ENCODE assay signal across 20 cellular contexts in the genomic region with DNA sequence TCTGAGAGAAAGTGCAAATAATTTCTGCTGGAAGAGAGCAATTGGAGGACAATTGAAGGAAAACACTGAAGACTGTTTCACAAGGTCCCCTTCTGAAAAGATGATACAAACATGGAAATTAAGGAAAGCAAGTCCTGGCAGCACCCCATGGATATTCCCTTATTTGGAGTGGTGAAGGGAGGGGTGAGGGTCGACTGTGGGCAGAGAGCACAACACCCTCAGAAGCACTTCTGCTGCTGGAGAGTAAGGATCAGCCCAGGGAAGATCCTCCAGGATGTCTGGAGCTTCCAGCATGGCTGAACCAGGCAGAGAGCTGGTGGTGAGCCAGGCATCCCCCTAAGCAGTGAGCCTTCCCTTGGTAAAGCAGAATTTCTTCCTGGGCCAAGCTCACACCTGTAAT. TPM values are rescaled to one million over a fixed set of nuclear protein-coding genes. Genes with fewer than 3 reads are reported as not detected.
DNase-seq lines count a peak whose midpoint lies in the region; ATAC-seq and TF ChIP-seq lines count a peak whose summit lies in the region.
"Had no signal": no experiment of that assay in that cellular context is flagged by ENCODE, and none has a peak within 500 bp of the region (broad histone marks: within the 10 kb centered on the region; RNA-seq: fewer than 3 reads in every experiment).

No MANE protein-coding gene starts in this region.

- no peaks in the 10 kb centered on the region for H3K79me2 ChIP-seq in neural progenitor cell (ENCODE audit: low read depth)

- POLR2A ChIA-PET in WTC11 (lab: Charles Lee): interaction anchor here (1.4 kb wide), 1 partner anchor 56 kb away, joined by 3 read pairs; no protein-coding TSS in a partner anchor

- H3F3A ChIP-seq in neural progenitor cell (ENCODE audit: low read depth): no peaks in the 10 kb centered on the region

- no peak for ATAC-seq in activated T-cell treated with anti-CD3 and anti-CD28 coated beads, Interleukin-2, amount 50 U/mL, for 72 hours (replicated peaks in 1 of 2)
- peak; percentile 74 for ATAC-seq in WTC11
- no peak for ATAC-seq in GM18520 (IDR thresholded peaks at IDR 0.05; ENCODE audit: unreplicated experiment)

- no peaks in the 10 kb centered on the region for H3K27me3 Mint-ChIP-seq in activated T-cell treated with anti-CD3 and anti-CD28 coated beads, Interleukin-2, amount 50 U/mL, for 72 hours (ENCODE audit: low read depth)
- no peaks in the 10 kb centered on the region for H3K27me3 Mint-ChIP-seq in WTC11 (ENCODE audit: low read depth)
- peaks cover 2% of the 10 kb centered on the region for H3K27me3 Mint-ChIP-seq in neural progenitor cell (ENCODE audit: insufficient read depth, low read depth)

- no peak overlapping the region for H3K9ac ChIP-seq in neural progenitor cell
- H3K9ac ChIP-seq: GM23248 had no signal

- no peaks in the 10 kb centered on the region for H4K20me1 ChIP-seq in neural progenitor cell (ENCODE audit: low read depth)

- CTCF ChIA-PET in WTC11 (lab: Charles Lee): interaction anchor here (1.3 kb wide), 1 partner anchor 237 kb away, joined by 4 read pairs; no protein-coding TSS in a partner anchor

- H3K36me3 ChIP-seq in neural progenitor cell: no peaks in the 10 kb centered on the region
- H3K36me3 ChIP-seq: HAP-1 had no signal

- TF ChIP-seq CTCF in WTC11 (IDR thresholded peaks at IDR 0.05) (no peak), neural progenitor cell (IDR thresholded peaks at IDR 0.05) (no peak)

- H3K4me2 ChIP-seq in neural progenitor cell: no peak overlapping the region

- H3K4me1 Mint-ChIP-seq in activated T-cell treated with anti-CD3 and anti-CD28 coated beads, Interleukin-2, amount 50 U/mL, for 72 hours (ENCODE audit: low read depth): no peaks in the 10 kb centered on the region
- H3K4me1 Mint-ChIP-seq in WTC11: peaks cover 13% of the 10 kb centered on the region
- no peaks in the 10 kb centered on the region for H3K4me1 Mint-ChIP-seq in neural progenitor cell
- H3K4me1 Mint-ChIP-seq: CD4-positive, alpha-beta memory T cell had no signal

- H3K27ac ChIP-seq in neural progenitor cell: no peak overlapping the region
- H3K27ac ChIP-seq: GM23248 had no signal

- no peaks in the 10 kb centered on the region for H3K36me3 Mint-ChIP-seq in activated T-cell treated with anti-CD3 and anti-CD28 coated beads, Interleukin-2, amount 50 U/mL, for 72 hours (ENCODE audit: insufficient read depth in 2 of 2)
- no peaks in the 10 kb centered on the region; the same call in 1 of the 2 replicates for H3K36me3 Mint-ChIP-seq in WTC11
- no peaks in the 10 kb centered on the region for H3K36me3 Mint-ChIP-seq in neural progenitor cell
- H3K36me3 Mint-ChIP-seq: CD4-positive, alpha-beta memory T cell had no signal

- no peak overlapping the region for H3K4me3 Mint-ChIP-seq in activated T-cell treated with anti-CD3 and anti-CD28 coated beads, Interleukin-2, amount 50 U/mL, for 72 hours
- no peak overlapping the region for H3K4me3 Mint-ChIP-seq in WTC11
- H3K4me3 Mint-ChIP-seq in neural progenitor cell: no peak overlapping the region
- H3K4me3 Mint-ChIP-seq: CD4-positive, alpha-beta memory T cell; HFFc6 had no signal

- H3K4me3 ChIP-seq in neural progenitor cell: no peak overlapping the region
- H3K4me3 ChIP-seq: GM23248, HAP-1 had no signal

- H3K4me1 ChIP-seq in neural progenitor cell: no peaks in the 10 kb centered on the region
- H3K4me1 ChIP-seq: HAP-1 had no signal

- DNase-seq in activated T-cell treated with anti-CD3 and anti-CD28 coated beads, Interleukin-2, amount 50 U/mL, for 72 hours: no peak
- no peak for DNase-seq in activated T-cell treated with anti-CD3 and anti-CD28 coated beads for 4 hours
- DNase-seq in WTC11 (ENCODE audit: low spot score): no peak
- DNase-seq in neural progenitor cell (ENCODE audit: low spot score): no peak
- DNase-seq in NCI-H2196 treated with DMSO at 0.1 percent for 48 hours (lab: John Stamatoyannopoulos, UW; ENCODE audit: unreplicated experiment): no peak
- DNase-seq: C1 segment of cervical spinal cord; Calu3; CD4-positive, alpha-beta memory T cell; COR-L47; DMS53; DMS79 treated with DMSO at 0.1 percent for 48 hours; GF-D8; GM23248; HFFc6 had no signal

- no peaks in the 10 kb centered on the region for H3K9me3 ChIP-seq in neural progenitor cell (ENCODE audit: low read depth)
- H3K9me3 ChIP-seq: HAP-1 had no signal

- no peaks in the 10 kb centered on the region for H3K9me3 Mint-ChIP-seq in activated T-cell treated with anti-CD3 and anti-CD28 coated beads, Interleukin-2, amount 50 U/mL, for 72 hours
- H3K9me3 Mint-ChIP-seq in WTC11: peaks cover 10% of the 10 kb centered on the region
- no peaks in the 10 kb centered on the region for H3K9me3 Mint-ChIP-seq in neural progenitor cell
- H3K9me3 Mint-ChIP-seq: CD4-positive, alpha-beta memory T cell; HFFc6 had no signal

- H3K27me3 ChIP-seq in neural progenitor cell: no peaks in the 10 kb centered on the region

- H2AFZ ChIP-seq in neural progenitor cell (replicated peaks): peak overlapping the region; percentile 32
- H2AFZ ChIP-seq: GM23248 had no signal

- H3K27ac Mint-ChIP-seq in activated T-cell treated with anti-CD3 and anti-CD28 coated beads, Interleukin-2, amount 50 U/mL, for 72 hours: peak overlapping the region; percentile 40
- H3K27ac Mint-ChIP-seq in WTC11 (no peak overlapping the region), neural progenitor cell (no peak overlapping the region)
- H3K27ac Mint-ChIP-seq: CD4-positive, alpha-beta memory T cell; HFFc6 had no signal

TF ChIP-seq in WTC11, 78 proteins besides CTCF, POLR2A, EP300 and RAD21 (continues in another document):
- no peak for TF ChIP-seq SOX15 (CRISPR knock-in tag; IDR thresholded peaks at IDR 0.05)
- no peak for TF ChIP-seq ZNF219 (CRISPR knock-in tag; IDR thresholded peaks at IDR 0.05; ENCODE audit: borderline replicate concordance)
- no peak for TF ChIP-seq HMGA2 (CRISPR knock-in tag; IDR thresholded peaks at IDR 0.05)
- TF ChIP-seq NR1H2 (CRISPR knock-in tag; IDR thresholded peaks at IDR 0.05): no peak
- no peak for TF ChIP-seq ZBTB21 (CRISPR knock-in tag; IDR thresholded peaks at IDR 0.05; ENCODE audit: borderline replicate concordance)
- TF ChIP-seq ZNF138 (CRISPR knock-in tag; conservative IDR thresholded peaks at IDR 0.05): no peak
- no peak for TF ChIP-seq IRF2 (CRISPR knock-in tag; IDR thresholded peaks at IDR 0.05; ENCODE audit: borderline replicate concordance, low read depth)
- TF ChIP-seq, protein P1, sequence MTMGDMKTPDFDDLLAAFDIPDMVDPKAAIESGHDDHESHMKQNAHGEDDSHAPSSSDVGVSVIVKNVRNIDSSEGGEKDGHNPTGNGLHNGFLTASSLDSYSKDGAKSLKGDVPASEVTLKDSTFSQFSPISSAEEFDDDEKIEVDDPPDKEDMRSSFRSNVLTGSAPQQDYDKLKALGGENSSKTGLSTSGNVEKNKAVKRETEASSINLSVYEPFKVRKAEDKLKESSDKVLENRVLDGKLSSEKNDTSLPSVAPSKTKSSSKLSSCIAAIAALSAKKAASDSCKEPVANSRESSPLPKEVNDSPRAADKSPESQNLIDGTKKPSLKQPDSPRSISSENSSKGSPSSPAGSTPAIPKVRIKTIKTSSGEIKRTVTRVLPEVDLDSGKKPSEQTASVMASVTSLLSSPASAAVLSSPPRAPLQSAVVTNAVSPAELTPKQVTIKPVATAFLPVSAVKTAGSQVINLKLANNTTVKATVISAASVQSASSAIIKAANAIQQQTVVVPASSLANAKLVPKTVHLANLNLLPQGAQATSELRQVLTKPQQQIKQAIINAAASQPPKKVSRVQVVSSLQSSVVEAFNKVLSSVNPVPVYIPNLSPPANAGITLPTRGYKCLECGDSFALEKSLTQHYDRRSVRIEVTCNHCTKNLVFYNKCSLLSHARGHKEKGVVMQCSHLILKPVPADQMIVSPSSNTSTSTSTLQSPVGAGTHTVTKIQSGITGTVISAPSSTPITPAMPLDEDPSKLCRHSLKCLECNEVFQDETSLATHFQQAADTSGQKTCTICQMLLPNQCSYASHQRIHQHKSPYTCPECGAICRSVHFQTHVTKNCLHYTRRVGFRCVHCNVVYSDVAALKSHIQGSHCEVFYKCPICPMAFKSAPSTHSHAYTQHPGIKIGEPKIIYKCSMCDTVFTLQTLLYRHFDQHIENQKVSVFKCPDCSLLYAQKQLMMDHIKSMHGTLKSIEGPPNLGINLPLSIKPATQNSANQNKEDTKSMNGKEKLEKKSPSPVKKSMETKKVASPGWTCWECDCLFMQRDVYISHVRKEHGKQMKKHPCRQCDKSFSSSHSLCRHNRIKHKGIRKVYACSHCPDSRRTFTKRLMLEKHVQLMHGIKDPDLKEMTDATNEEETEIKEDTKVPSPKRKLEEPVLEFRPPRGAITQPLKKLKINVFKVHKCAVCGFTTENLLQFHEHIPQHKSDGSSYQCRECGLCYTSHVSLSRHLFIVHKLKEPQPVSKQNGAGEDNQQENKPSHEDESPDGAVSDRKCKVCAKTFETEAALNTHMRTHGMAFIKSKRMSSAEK (CRISPR knock-in tag; IDR thresholded peaks at IDR 0.05; ENCODE audit: borderline replicate concordance): no peak
- no peak for TF ChIP-seq CREB1 (CRISPR knock-in tag; IDR thresholded peaks at IDR 0.05)
- no peak for TF ChIP-seq EMX1 (CRISPR knock-in tag; IDR thresholded peaks at IDR 0.05)
- no peak for TF ChIP-seq ZNF121 (CRISPR knock-in tag; IDR thresholded peaks at IDR 0.05)
- TF ChIP-seq, protein P2, sequence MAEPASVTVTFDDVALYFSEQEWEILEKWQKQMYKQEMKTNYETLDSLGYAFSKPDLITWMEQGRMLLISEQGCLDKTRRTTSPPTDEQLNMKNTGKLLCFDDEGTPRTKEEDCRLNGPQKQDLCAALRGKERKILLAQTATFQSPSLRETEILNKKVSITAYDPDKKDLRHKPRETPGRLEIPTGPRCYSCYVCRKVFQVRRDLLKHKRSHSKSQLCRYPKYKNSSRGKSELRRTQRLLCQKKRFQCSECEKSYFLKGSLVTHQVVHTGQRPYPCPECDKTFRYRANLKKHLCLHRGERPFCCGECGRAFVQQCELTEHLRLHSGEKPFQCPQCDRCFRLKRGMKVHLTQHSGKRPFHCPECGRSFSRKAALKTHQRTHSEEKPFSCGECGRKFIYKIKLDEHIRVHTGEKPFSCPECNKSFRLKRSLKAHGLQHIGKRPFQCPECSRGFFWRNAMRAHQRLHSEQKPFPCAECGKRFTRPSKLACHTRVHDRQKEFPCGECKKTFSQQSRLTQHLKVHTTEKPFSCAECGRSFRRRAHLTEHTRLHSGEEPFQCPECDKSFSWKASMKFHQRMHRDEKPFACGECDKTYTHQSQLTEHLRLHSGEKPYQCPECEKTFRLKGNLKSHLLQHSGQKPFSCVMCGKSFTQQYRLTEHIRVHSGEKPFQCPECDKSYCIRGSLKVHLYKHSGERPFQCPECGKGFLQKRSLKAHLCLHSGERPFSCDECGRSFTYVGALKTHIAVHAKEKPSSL (CRISPR knock-in tag; conservative IDR thresholded peaks at IDR 0.05): no peak
- no peak for TF ChIP-seq NR3C1 (CRISPR knock-in tag; conservative IDR thresholded peaks at IDR 0.05; ENCODE audit: low read depth)

RNA-seq across cellular contexts. Expression of a gene that starts 54.7 kb away (rescaled TPM):
- total RNA-seq in activated T-cell treated with anti-CD3 and anti-CD28 coated beads, Interleukin-2, amount 50 U/mL, for 72 hours: not detected
- total RNA-seq in WTC11 (2021) (not detected in 3 replicates), neural progenitor cell (ENCODE audit: low replicate concordance) (not detected in 2 replicates)
- total RNA-seq: A172; A673; Calu3; CD4-positive, alpha-beta memory T cell; Daoy; G401; GM23248; HFFc6 had no signal
